Comparison of ENCODE assay signal across 27 cellular contexts in genomic region chr1:151978910-151979309, GRCh38.
"Had no signal": no experiment of that assay in that cellular context is flagged by ENCODE, and none has a peak within 500 bp of the region (broad histone marks: within the 10 kb centered on the region; RNA-seq: fewer than 3 reads in every experiment).

No MANE protein-coding gene starts in this region.

- H3K9me3 ChIP-seq: breast epithelium, colonic mucosa, esophagus squamous epithelium, heart left ventricle, left lung, neutrophil, pancreas, tibial artery had no signal

- H3K9me3 Mint-ChIP-seq: activated CD4-positive, alpha-beta T cell treated with anti-CD3 and anti-CD28 coated beads, Interleukin-2, amount 10 ng/mL, durations not matched to agents 24 days and 14 days; activated CD8-positive, alpha-beta T cell treated with anti-CD3 and anti-CD28 coated beads for 36 hours; activated naive CD8-positive, alpha-beta T cell treated with anti-CD3 and anti-CD28 coated beads, Interleukin-2, amount 50 U/mL, for 24 hours; activated T-helper 1 cell treated with anti-CD3 and anti-CD28 coated beads, Interleukin-12 subunit alpha, Interleukin-12 subunit beta, Interleukin-2, Interleukin-4 antibody, amounts not matched to agents 30 ng/mL and 10 ng/mL and 1 ng/mL, durations not matched to agents 14 hours and 24 hours and 36 hours; effector memory CD8-positive, alpha-beta T cell; naive thymus-derived CD8-positive, alpha-beta T cell; stimulated activated naive CD8-positive, alpha-beta T cell treated with anti-CD3 and anti-CD28 coated beads, Interleukin-15, amount 100 ng/mL, for 72 hours; T-helper 2 cell treated with Interferon-gamma antibody and Interleukin-4, amounts not matched to agents 5 μg/mL and 100 μg/mL, for 36 hours had no signal

- H3K27me3 ChIP-seq: breast epithelium, colonic mucosa, esophagus squamous epithelium, heart left ventricle, left lung, pancreas, tibial artery had no signal

- H3K36me3 ChIP-seq: breast epithelium, colonic mucosa, neutrophil had no signal

- H3K4me3 ChIP-seq: breast epithelium, colonic mucosa, dorsolateral prefrontal cortex, esophagus squamous epithelium, heart left ventricle, left lung, lung, pancreas, tibial artery had no signal

- H3K27ac Mint-ChIP-seq: activated CD4-positive, alpha-beta T cell treated with anti-CD3 and anti-CD28 coated beads, Interleukin-2, amount 10 ng/mL, durations not matched to agents 24 days and 14 days; activated CD8-positive, alpha-beta memory T cell treated with anti-CD3 and anti-CD28 coated beads, Interleukin-2, amount 10 ng/mL, durations not matched to agents 7 days and 5 days; activated CD8-positive, alpha-beta T cell treated with anti-CD3 and anti-CD28 coated beads for 36 hours; activated naive CD8-positive, alpha-beta T cell treated with anti-CD3 and anti-CD28 coated beads, Interleukin-2, amount 50 U/mL, for 24 hours; activated T-helper 1 cell treated with anti-CD3 and anti-CD28 coated beads, Interleukin-12 subunit alpha, Interleukin-12 subunit beta, Interleukin-2, Interleukin-4 antibody, amounts not matched to agents 30 ng/mL and 10 ng/mL and 1 ng/mL, durations not matched to agents 14 hours and 24 hours and 36 hours; stimulated activated naive CD8-positive, alpha-beta T cell treated with anti-CD3 and anti-CD28 coated beads, Interleukin-15, amount 100 ng/mL, for 72 hours; T-helper 2 cell treated with Interferon-gamma antibody and Interleukin-4, amounts not matched to agents 5 μg/mL and 100 μg/mL, for 36 hours had no signal

- DNase-seq: activated CD4-positive, alpha-beta T cell treated with anti-CD3 and anti-CD28 coated beads, Interleukin-2, amount 10 ng/mL, durations not matched to agents 24 days and 14 days; activated CD8-positive, alpha-beta memory T cell treated with anti-CD3 and anti-CD28 coated beads, Interleukin-2, amount 10 ng/mL, durations not matched to agents 7 days and 5 days; activated CD8-positive, alpha-beta T cell treated with anti-CD3 and anti-CD28 coated beads for 36 hours; activated gamma-delta T cell; activated naive CD4-positive, alpha-beta T cell treated with anti-CD3 and anti-CD28 coated beads, Interleukin-2, amount 50 U/mL, for 16 hours; activated naive CD8-positive, alpha-beta T cell treated with anti-CD3 and anti-CD28 coated beads, Interleukin-2, amount 50 U/mL, for 24 hours; colonic mucosa; dorsolateral prefrontal cortex; effector memory CD8-positive, alpha-beta T cell; esophagus squamous epithelium; heart left ventricle; kidney; left lung; naive thymus-derived CD8-positive, alpha-beta T cell; pancreas; right cardiac atrium; stimulated activated CD4-positive, alpha-beta T cell treated with anti-CD3 and anti-CD28 coated beads, Interleukin-12 subunit alpha, Interleukin-12 subunit beta, amount 100 ng/mL, for 4 hours; stimulated activated naive CD8-positive, alpha-beta T cell treated with anti-CD3 and anti-CD28 coated beads, Interleukin-15, amount 100 ng/mL, for 72 hours; tibial artery had no signal

- H3K4me3 Mint-ChIP-seq: activated CD4-positive, alpha-beta T cell treated with anti-CD3 and anti-CD28 coated beads, Interleukin-2, amount 10 ng/mL, durations not matched to agents 24 days and 14 days; activated CD8-positive, alpha-beta memory T cell treated with anti-CD3 and anti-CD28 coated beads, Interleukin-2, amount 10 ng/mL, durations not matched to agents 7 days and 5 days; activated CD8-positive, alpha-beta T cell treated with anti-CD3 and anti-CD28 coated beads for 36 hours; activated naive CD8-positive, alpha-beta T cell treated with anti-CD3 and anti-CD28 coated beads, Interleukin-2, amount 50 U/mL, for 24 hours; activated T-helper 1 cell treated with anti-CD3 and anti-CD28 coated beads, Interleukin-12 subunit alpha, Interleukin-12 subunit beta, Interleukin-2, Interleukin-4 antibody, amounts not matched to agents 30 ng/mL and 10 ng/mL and 1 ng/mL, durations not matched to agents 14 hours and 24 hours and 36 hours; effector memory CD8-positive, alpha-beta T cell; naive thymus-derived CD8-positive, alpha-beta T cell; stimulated activated naive CD8-positive, alpha-beta T cell treated with anti-CD3 and anti-CD28 coated beads, Interleukin-15, amount 100 ng/mL, for 72 hours; T-helper 2 cell treated with Interferon-gamma antibody and Interleukin-4, amounts not matched to agents 5 μg/mL and 100 μg/mL, for 36 hours had no signal

- ATAC-seq: activated CD4-positive, CD25-positive, alpha-beta regulatory T cell treated with anti-CD3 and anti-CD28 coated beads, Interleukin-2, amount 50 U/mL, for 24 hours; activated CD8-positive, alpha-beta memory T cell treated with anti-CD3 and anti-CD28 coated beads, Interleukin-2, amount 10 ng/mL, durations not matched to agents 7 days and 5 days; activated CD8-positive, alpha-beta T cell treated with anti-CD3 and anti-CD28 coated beads for 36 hours; activated naive CD8-positive, alpha-beta T cell treated with anti-CD3 and anti-CD28 coated beads, Interleukin-2, amount 50 U/mL, for 24 hours; effector memory CD8-positive, alpha-beta T cell; heart left ventricle; left lung; naive thymus-derived CD8-positive, alpha-beta T cell; pancreas; right cardiac atrium; stimulated activated naive CD8-positive, alpha-beta T cell treated with anti-CD3 and anti-CD28 coated beads, Interleukin-15, amount 100 ng/mL, for 72 hours had no signal

- H3K4me1 ChIP-seq: colonic mucosa had no signal

- H3K27me3 Mint-ChIP-seq: effector memory CD8-positive, alpha-beta T cell had no signal

- H3K27ac ChIP-seq: breast epithelium, colonic mucosa, dorsolateral prefrontal cortex, esophagus squamous epithelium, heart left ventricle, left lung, neutrophil, pancreas, tibial artery, VCaP had no signal

- FAIRE-seq: kidney, pancreas, urothelium cell line had no signal
